Comparison of ENCODE assay signal across 8 cellular contexts in genomic region chr16:67806428-67807147, GRCh38. TPM values are rescaled to one million over a fixed set of nuclear protein-coding genes. Genes with fewer than 3 reads are reported as not detected.
DNase-seq lines count a peak whose midpoint lies in the region; ATAC-seq, FAIRE-seq and TF ChIP-seq lines count a peak whose summit lies in the region.

Gene RANBP10, minus strand, starts transcription at chr16:67806560. Its CDS starts 24 bp downstream, at chr16:67806536.
A gene with protein sequence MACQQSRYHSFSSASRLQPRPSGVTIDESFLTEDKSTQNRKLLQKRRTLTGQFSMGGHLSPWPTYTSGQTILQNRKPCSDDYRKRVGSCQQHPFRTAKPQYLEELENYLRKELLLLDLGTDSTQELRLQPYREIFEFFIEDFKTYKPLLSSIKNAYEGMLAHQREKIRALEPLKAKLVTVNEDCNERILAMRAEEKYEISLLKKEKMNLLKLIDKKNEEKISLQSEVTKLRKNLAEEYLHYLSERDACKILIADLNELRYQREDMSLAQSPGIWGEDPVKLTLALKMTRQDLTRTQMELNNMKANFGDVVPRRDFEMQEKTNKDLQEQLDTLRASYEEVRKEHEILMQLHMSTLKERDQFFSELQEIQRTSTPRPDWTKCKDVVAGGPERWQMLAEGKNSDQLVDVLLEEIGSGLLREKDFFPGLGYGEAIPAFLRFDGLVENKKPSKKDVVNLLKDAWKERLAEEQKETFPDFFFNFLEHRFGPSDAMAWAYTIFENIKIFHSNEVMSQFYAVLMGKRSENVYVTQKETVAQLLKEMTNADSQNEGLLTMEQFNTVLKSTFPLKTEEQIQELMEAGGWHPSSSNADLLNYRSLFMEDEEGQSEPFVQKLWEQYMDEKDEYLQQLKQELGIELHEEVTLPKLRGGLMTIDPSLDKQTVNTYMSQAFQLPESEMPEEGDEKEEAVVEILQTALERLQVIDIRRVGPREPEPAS (plus strand): TSS chr16:67806889. CDS start chr16:67807150, 261 bp downstream.

- intact Hi-C loops in adrenal gland (cut with DNase I): loop anchor here in 1 of 2 donors (10.0 kb wide), 1 partner anchor 82 kb away; no protein-coding TSS in a partner anchor
- intact Hi-C loops in cardiac septum (cut with DNase I): loop anchor here (5.0 kb wide), 2 partner anchors 84 to 134 kb away; no protein-coding TSS in a partner anchor

- H3K9ac ChIP-seq in parathyroid adenoma: peak within 1 kb of the TSS; percentile 96

- WGBS in adrenal gland, 4 donors: 0 to 3% (median 0%) methylated on average over 6 to 54 of the region's 54 CpGs
- whole genome bisulfite sequencing in tibial nerve, 2 donors: 0 to 1% methylated on average over 22 to 38 of the region's 54 CpGs

- H3K9me3 ChIP-seq in adrenal gland (replicated peaks in 1 of 3): no peaks in the 10 kb centered on the region
- no peaks in the 10 kb centered on the region for H3K9me3 ChIP-seq in parathyroid adenoma (ENCODE audit: control insufficient read depth, low read length)
- H3K9me3 ChIP-seq in tibial nerve: no peaks in the 10 kb centered on the region

- TF ChIP-seq CTCF in adrenal gland (IDR thresholded peaks at IDR 0.05) (peak in 1 of 6 experiments; percentile 18), parathyroid adenoma (IDR thresholded peaks at IDR 0.05) (no peak), tibial nerve (IDR thresholded peaks at IDR 0.05) (peak in 1 of 5 experiments; percentile 24)

- FAIRE-seq in GM12892 (lab: Jason Lieb, UNC): peak; percentile 97

- peaks cover 16 to 18% of the 10 kb centered on the region in 2 donors for H3K4me1 ChIP-seq in adrenal gland (replicated peaks in 1 of 2)
- H3K4me1 ChIP-seq in parathyroid adenoma: peaks cover 4% of the 10 kb centered on the region
- peaks cover 0 to 31% (median 15%) of the 10 kb centered on the region in 4 donors for H3K4me1 ChIP-seq in tibial nerve

- TF ChIP-seq POLR2A in GM12892 (IDR thresholded peaks at IDR 0.05; ENCODE audit: low read depth, low read length) (peak; percentile 84; the same call in 1 of the 2 replicates), adrenal gland (IDR thresholded peaks at IDR 0.05) (peak; percentile 76 to 93), tibial nerve (IDR thresholded peaks at IDR 0.05) (peak; percentile 37 to 83)

- peak within 1 kb of the TSS; percentile 92 for H3K4me2 ChIP-seq in parathyroid adenoma (ENCODE audit: low read length)

- H3K79me2 ChIP-seq in parathyroid adenoma: peaks cover 43% of the 10 kb centered on the region

- DNase-seq in GM12892 (ENCODE audit: insufficient read length): peak; percentile 89
- peak; percentile 98 for DNase-seq in NCI-H1436 (lab: John Stamatoyannopoulos, UW)
- DNase-seq in SW480 (ENCODE audit: low spot score): peak; percentile 99
- DNase-seq in adrenal gland: peak; percentile 96 to 99 (median 99)
- DNase-seq in cardiac septum (ENCODE audit: low spot score): peak; percentile 98
- peak; percentile 95 for DNase-seq in tibial nerve (ENCODE audit: low spot score in 2 of 2)

- H3K27me3 ChIP-seq in adrenal gland: no peaks in the 10 kb centered on the region
- no peaks in the 10 kb centered on the region for H3K27me3 ChIP-seq in parathyroid adenoma (ENCODE audit: control insufficient read depth, insufficient read depth, low read length)
- no peaks in the 10 kb centered on the region for H3K27me3 ChIP-seq in tibial nerve

- H3K27ac ChIP-seq in adrenal gland (peak within 1 kb of the TSS; percentile 58 to 84 (median 78)), parathyroid adenoma (peak within 1 kb of the TSS; percentile 68), tibial nerve (peak within 1 kb of the TSS; percentile 75 to 92 (median 86))

- H3K4me3 ChIP-seq in adrenal gland (peak within 1 kb of the TSS; percentile 61 to 99 (median 82)), parathyroid adenoma (ENCODE audit: low read depth, low read length) (peak within 1 kb of the TSS; percentile 100), tibial nerve (peak within 1 kb of the TSS; percentile 85 to 100 (median 94))

- peak; percentile 72 to 82 for TF ChIP-seq EP300 in tibial nerve (IDR thresholded peaks at IDR 0.05)

- H3K36me3 ChIP-seq in adrenal gland (replicated peaks in 1 of 2) (no peaks in the 10 kb centered on the region), parathyroid adenoma (ENCODE audit: control insufficient read depth, insufficient read depth, low read length) (no peaks in the 10 kb centered on the region), tibial nerve (peaks cover 0 to 24% (median 0%) of the 10 kb centered on the region in 3 donors)

- peak; percentile 87 for ATAC-seq in HG02840 (IDR thresholded peaks at IDR 0.05; ENCODE audit: low FRiP score, unreplicated experiment)

- H2AFZ ChIP-seq in parathyroid adenoma: peak within 1 kb of the TSS; percentile 100

RNA-seq across cellular contexts. Expression of gene RANBP10, which starts in this region (rescaled TPM):
- 6.2 TPM for polyA plus RNA-seq in GM12892 (2012; ENCODE audit: missing spikeins)
- total RNA-seq in adrenal gland: 10 to 100 TPM in 7 of 8 donors, 1 to 10 TPM in 1; 9.7 to 74.1 (median 28.4) TPM
- polyA plus RNA-seq in adrenal gland: 10 to 100 TPM; 19.1 to 45.8 (median 20.1) TPM
- 16.4 TPM for total RNA-seq in cardiac septum
- 10 to 100 TPM in 3 of 4 donors, 1 to 10 TPM in 1; 8.1 to 19.5 (median 12.0) TPM for total RNA-seq in tibial nerve

RNA-seq across cellular contexts. Expression of the second gene that starts in this region (rescaled TPM):
- 0.38 TPM for polyA plus RNA-seq in GM12892 (2012; ENCODE audit: missing spikeins)
- total RNA-seq in adrenal gland: 1 to 10 TPM in 7 of 8 donors, under 1 TPM in 1; 0.72 to 3.6 (median 2.1) TPM
- polyA plus RNA-seq in adrenal gland: 10 to 100 TPM in 2 of 3 donors, 1 to 10 TPM in 1; 2.2 to 18.7 (median 15.7) TPM
- 0.51 TPM for total RNA-seq in cardiac septum
- total RNA-seq in tibial nerve: 1 to 10 TPM; 2.8 to 8.4 (median 4.0) TPM

Comparison
In these comparisons a context has a peak if more than half of its experiments do, and no peak if none do; other contexts are left out.
1. Peak in every context shown above with its lines: DNase-seq, ATAC-seq, H3K4me3 ChIP-seq and H3K27ac ChIP-seq.